Comparison of ENCODE assay signal across 21 cellular contexts in genomic region chr16:14424595-14424994, GRCh38.
"Had no signal": no experiment of that assay in that cellular context is flagged by ENCODE, and none has a peak within 500 bp of the region (broad histone marks: within the 10 kb centered on the region; RNA-seq: fewer than 3 reads in every experiment).

No MANE protein-coding gene starts in this region.

- H3K9me3 ChIP-seq: SJCRH30 had no signal

- DNase-seq: IMR-90, Karpas-422, KG1, MM.1S, NCI-H1092 treated with DMSO at 0.1 percent for 48 hours, NCI-H1436, NCI-H187, NCI-H2029, NCI-H2081 treated with DMSO at 0.1 percent for 48 hours, NCI-H2171, NCI-H226, NCI-H446, NCI-H510A treated with DMSO at 0.1 percent for 48 hours, NCI-H526, NCI-H82, SHP77 treated with DMSO at 0.1 percent for 48 hours, SJCRH30 had no signal

- ATAC-seq: Panc1, Right ventricle myocardium inferior, SK-N-SH treated with all-trans-retinoic acid at 6 μM for 48 hours had no signal

- H3K27me3 ChIP-seq: SJCRH30 had no signal

- H3K36me3 ChIP-seq: SJCRH30 had no signal

- H3K4me1 ChIP-seq: SJCRH30 had no signal

- H3K27ac ChIP-seq: HL-60, SJCRH30 had no signal

- H3K4me3 ChIP-seq: SJCRH30 had no signal
